14 cellular contexts compared by ENCODE assay signal in genomic region chr19:13008926-13009787, GRCh38. TPM values are rescaled to one million over a fixed set of nuclear protein-coding genes. Genes with fewer than 3 reads are reported as not detected.
DNase-seq lines count a peak whose midpoint lies in the region; ATAC-seq and TF ChIP-seq lines count a peak whose summit lies in the region.
"Had no signal": no experiment of that assay in that cellular context is flagged by ENCODE, and none has a peak within 500 bp of the region (broad histone marks: within the 10 kb centered on the region; RNA-seq: fewer than 3 reads in every experiment).

No MANE protein-coding gene starts in this region.

- H3K27me3 ChIP-seq in breast epithelium (no peaks in the 10 kb centered on the region), lower lobe of right lung (ENCODE audit: low read depth) (peaks cover 36% of the 10 kb centered on the region), upper lobe of right lung (peaks cover 7% of the 10 kb centered on the region)

- no peak for TF ChIP-seq CTCF in breast epithelium (IDR thresholded peaks at IDR 0.05)
- no peak for TF ChIP-seq CTCF in lower lobe of right lung (IDR thresholded peaks at IDR 0.05)
- no peak for TF ChIP-seq CTCF in upper lobe of right lung (IDR thresholded peaks at IDR 0.05)

- ATAC-seq in lower lobe of right lung (no peak), upper lobe of right lung (no peak), HG03045 (IDR thresholded peaks at IDR 0.05; ENCODE audit: unreplicated experiment) (no peak)

- CTCF ChIA-PET in activated naive CD4-positive, alpha-beta T cell treated with anti-CD3 and anti-CD28 coated beads, Interleukin-2, amount 10 ng/mL, durations not matched to agents 7 days and 5 days (lab: Charles Lee), result no interaction called here

- H3K27me3 Mint-ChIP-seq in activated naive CD4-positive, alpha-beta T cell treated with anti-CD3 and anti-CD28 coated beads, Interleukin-2, amount 10 ng/mL, durations not matched to agents 7 days and 5 days, result peaks cover 66% of the 10 kb centered on the region

- H3K4me3 ChIP-seq in breast epithelium, result peak overlapping the region in 2 of 3 donors; percentile 45 to 76
- no peak overlapping the region for H3K4me3 ChIP-seq in lower lobe of right lung
- H3K4me3 ChIP-seq in upper lobe of right lung, result no peak overlapping the region

- no peak for TF ChIP-seq POLR2A in breast epithelium (IDR thresholded peaks at IDR 0.05)

- no peak for DNase-seq in activated naive CD4-positive, alpha-beta T cell treated with anti-CD3 and anti-CD28 coated beads, Interleukin-2, amount 10 ng/mL, durations not matched to agents 7 days and 5 days
- no peak for DNase-seq in activated naive CD4-positive, alpha-beta T cell treated with Interleukin-2 at 50 U/mL for 16 hours
- DNase-seq in breast epithelium (ENCODE audit: low spot score in 2 of 2) (no peak), lower lobe of right lung (no peak), upper lobe of right lung (no peak), retina (no peak), hippocampal formation (lab: John Stamatoyannopoulos, UW) (no peak)
- DNase-seq: activated CD4-positive, alpha-beta T cell treated with anti-CD3 and anti-CD28 coated beads, Interleukin-2, amount 50 U/mL, for 4 hours; activated naive CD8-positive, alpha-beta T cell treated with anti-CD3 and anti-CD28 coated beads, Interleukin-2, amount 10 ng/mL, durations not matched to agents 7 days and 5 days; HFFc6; NCI-H345; stimulated activated CD4-positive, alpha-beta T cell treated with anti-CD3 and anti-CD28 coated beads, Interleukin-4, amount 100 ng/mL, for 1 hour had no signal

- H3K9me3 ChIP-seq in breast epithelium (no peaks in the 10 kb centered on the region), lower lobe of right lung (no peaks in the 10 kb centered on the region), upper lobe of right lung (no peaks in the 10 kb centered on the region)

- H3K36me3 Mint-ChIP-seq in activated naive CD4-positive, alpha-beta T cell treated with anti-CD3 and anti-CD28 coated beads, Interleukin-2, amount 10 ng/mL, durations not matched to agents 7 days and 5 days, result peaks cover 2% of the 10 kb centered on the region

- no peak overlapping the region for H3K4me3 Mint-ChIP-seq in activated naive CD4-positive, alpha-beta T cell treated with anti-CD3 and anti-CD28 coated beads, Interleukin-2, amount 10 ng/mL, durations not matched to agents 7 days and 5 days
- H3K4me3 Mint-ChIP-seq: activated naive CD8-positive, alpha-beta T cell treated with anti-CD3 and anti-CD28 coated beads, Interleukin-2, amount 10 ng/mL, durations not matched to agents 7 days and 5 days; HFFc6 had no signal

- H3K4me1 Mint-ChIP-seq in activated naive CD4-positive, alpha-beta T cell treated with anti-CD3 and anti-CD28 coated beads, Interleukin-2, amount 10 ng/mL, durations not matched to agents 7 days and 5 days, result peaks cover 21% of the 10 kb centered on the region

- H3K4me1 ChIP-seq in breast epithelium (peaks cover 51 to 60% of the 10 kb centered on the region in 2 donors), lower lobe of right lung (peaks cover 98% of the 10 kb centered on the region), upper lobe of right lung (peaks cover 78% of the 10 kb centered on the region)

- intact Hi-C loops in breast epithelium (cut with DNase I; ENCODE audit: low total_unique reads) (no loop called here), lower lobe of right lung (cut with DNase I) (no loop called here), upper lobe of right lung (cut with DNase I) (no loop called here)

- H3K27ac Mint-ChIP-seq in activated naive CD4-positive, alpha-beta T cell treated with anti-CD3 and anti-CD28 coated beads, Interleukin-2, amount 10 ng/mL, durations not matched to agents 7 days and 5 days, result peak overlapping the region; percentile 13
- H3K27ac Mint-ChIP-seq: activated naive CD8-positive, alpha-beta T cell treated with anti-CD3 and anti-CD28 coated beads, Interleukin-2, amount 10 ng/mL, durations not matched to agents 7 days and 5 days; HFFc6 had no signal

- H3K27ac ChIP-seq in breast epithelium (peak overlapping the region; percentile 94 to 95), lower lobe of right lung (peak overlapping the region; percentile 77), upper lobe of right lung (peak overlapping the region; percentile 64)

- H3K36me3 ChIP-seq in breast epithelium (no peaks in the 10 kb centered on the region), lower lobe of right lung (no peaks in the 10 kb centered on the region), upper lobe of right lung (no peaks in the 10 kb centered on the region)

- no peaks in the 10 kb centered on the region for H3K9me3 Mint-ChIP-seq in activated naive CD4-positive, alpha-beta T cell treated with anti-CD3 and anti-CD28 coated beads, Interleukin-2, amount 10 ng/mL, durations not matched to agents 7 days and 5 days
- H3K9me3 Mint-ChIP-seq: activated naive CD8-positive, alpha-beta T cell treated with anti-CD3 and anti-CD28 coated beads, Interleukin-2, amount 10 ng/mL, durations not matched to agents 7 days and 5 days; HFFc6 had no signal

RNA-seq across cellular contexts. Expression of gene NFIX, which starts 13.9 kb away (rescaled TPM):
- 10 to 100 TPM; 43.6 to 53.9 (median 52.8) TPM for total RNA-seq in breast epithelium
- 146 TPM for total RNA-seq in lower lobe of right lung
- 168 TPM for total RNA-seq in upper lobe of right lung

RNA-seq across cellular contexts. Expression of gene DAND5, which starts 39.8 kb away (rescaled TPM):
- not detected for total RNA-seq in breast epithelium
- 0.32 TPM for total RNA-seq in lower lobe of right lung
- not detected for total RNA-seq in upper lobe of right lung
- total RNA-seq: activated naive CD8-positive, alpha-beta T cell treated with anti-CD3 and anti-CD28 coated beads, Interleukin-2, amount 10 ng/mL, durations not matched to agents 7 days and 5 days; HFFc6; subcutaneous adipose tissue had no signal

RNA-seq across cellular contexts. Expression of gene GADD45GIP1, which starts 52.1 kb away (rescaled TPM):
- total RNA-seq in breast epithelium (10 to 100 TPM; 30.3 to 44.2 (median 31.5) TPM), lower lobe of right lung (14.8 TPM), upper lobe of right lung (16.4 TPM)

Comparison
In these comparisons a context has a peak if more than half of its experiments do, and no peak if none do; other contexts are left out.
1. H3K4me3 ChIP-seq: peak in breast epithelium (2 of 3); none in lower lobe of right lung (single experiment) and upper lobe of right lung (single experiment).
2. Peak in every context shown above with its lines, with median percentiles within 50 percentile points of each other: H3K27ac ChIP-seq.